Comparison of ENCODE assay signal across 10 cellular contexts in the genomic region with DNA sequence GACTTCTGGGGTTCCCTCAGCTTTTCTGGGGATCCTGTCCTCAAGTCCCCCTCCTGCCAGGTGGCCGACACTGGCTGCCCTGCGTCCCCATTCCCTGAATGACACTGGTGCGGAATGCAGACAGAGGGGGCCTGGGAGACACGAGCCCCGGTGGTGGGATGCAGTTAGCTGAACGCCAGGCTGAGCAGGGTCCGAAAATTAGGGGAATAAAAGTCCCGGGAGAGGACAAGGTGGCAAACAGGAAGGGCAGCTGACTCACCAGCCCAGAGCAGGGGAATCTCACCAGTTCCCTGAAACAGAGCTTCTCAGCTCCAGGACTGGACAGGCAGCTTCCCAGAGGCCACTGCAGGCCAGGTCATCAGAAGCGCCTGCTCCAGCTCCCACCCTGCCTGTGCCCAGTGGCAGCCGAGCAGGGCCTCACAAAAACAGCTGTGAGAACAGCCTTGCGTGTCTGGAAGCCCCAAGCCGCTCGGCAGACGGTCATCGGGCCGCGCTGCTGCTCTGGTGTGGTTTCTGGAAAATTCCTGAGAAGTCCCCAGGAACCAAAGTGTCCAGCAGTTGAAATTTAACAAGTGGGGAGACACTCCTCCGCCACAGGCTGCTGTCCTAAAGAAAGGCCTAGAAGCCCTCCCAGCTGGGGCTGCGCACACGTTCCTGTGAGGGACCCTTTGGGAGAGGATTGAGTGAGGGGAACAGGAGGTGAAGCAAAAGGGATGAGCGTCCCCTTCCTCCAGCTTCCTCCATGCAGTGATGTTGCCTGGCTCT. TPM values are rescaled to one million over a fixed set of nuclear protein-coding genes. Genes with fewer than 3 reads are reported as not detected.
DNase-seq lines count a peak whose midpoint lies in the region; ATAC-seq and TF ChIP-seq lines count a peak whose summit lies in the region.
"Had no signal": no experiment of that assay in that cellular context is flagged by ENCODE, and none has a peak within 500 bp of the region (broad histone marks: within the 10 kb centered on the region; RNA-seq: fewer than 3 reads in every experiment).

No MANE protein-coding gene starts in this region.

- TF ChIP-seq CTCF in transverse colon (IDR thresholded peaks at IDR 0.05) (no peak), mammary epithelial cell (conservative IDR thresholded peaks at IDR 0.05 in 1 of 2, IDR thresholded peaks at IDR 0.05 in 1 of 2; ENCODE audit: extremely low read depth in 1 of 2, insufficient read depth in 1 of 2, low read depth in 1 of 2, low read length in 2 of 2) (no peak), BE2C (IDR thresholded peaks at IDR 0.05; ENCODE audit: low read depth, low read length) (no peak)

- no peaks in the 10 kb centered on the region for H3K79me2 ChIP-seq in mammary epithelial cell (ENCODE audit: insufficient read depth, low read length)

- in situ Hi-C loops in transverse colon (cut with MboI; ENCODE audit: low pct_ligation_motif_present in 1 of 4, low pct_unique_long_range_greater_than_20kb in 1 of 4, low sequenced_read_pairs in 3 of 4) (no loop called here), mammary epithelial cell (cut with MboI; ENCODE audit: low sequenced_read_pairs in 2 of 2) (no loop called here)

- peaks cover 26% of the 10 kb centered on the region for H3K4me1 Mint-ChIP-seq in activated T-cell treated with anti-CD3 and anti-CD28 coated beads, Interleukin-2, amount 50 U/mL, for 4 hours (ENCODE audit: low read depth)

- no peak for TF ChIP-seq EP300 in transverse colon (IDR thresholded peaks at IDR 0.05; ENCODE audit: low read depth)

- H3K9me3 ChIP-seq in transverse colon (no peaks in the 10 kb centered on the region), mammary epithelial cell (replicated peaks; ENCODE audit: insufficient read depth, low read length) (no peaks in the 10 kb centered on the region), BE2C (no peaks in the 10 kb centered on the region)

- intact Hi-C loops in transverse colon (cut with DNase I; ENCODE audit: low total_unique reads), result no loop called here
- intact Hi-C loops in mammary epithelial cell (cut with micrococcal nuclease), result no loop called here

- CTCF ChIA-PET in mammary epithelial cell (lab: Charles Lee; ENCODE audit: low non-redundant PET), result no interaction called here

- no peak overlapping the region for H3K4me3 ChIP-seq in transverse colon
- no peak overlapping the region for H3K4me3 ChIP-seq in mammary epithelial cell (replicated peaks in 1 of 3; ENCODE audit: insufficient read depth in 1 of 3, low read depth in 2 of 3, low read length in 3 of 3)
- no peak overlapping the region for H3K4me3 ChIP-seq in BE2C (ENCODE audit: low read depth, low read length)

- H3K27me3 ChIP-seq in transverse colon (peaks cover 14% of the 10 kb centered on the region), mammary epithelial cell (ENCODE audit: insufficient read depth, low read length) (peaks cover 1% of the 10 kb centered on the region), BE2C (no peaks in the 10 kb centered on the region)

- H3K27me3 Mint-ChIP-seq in activated T-cell treated with anti-CD3 and anti-CD28 coated beads, Interleukin-2, amount 50 U/mL, for 4 hours (ENCODE audit: low read depth), result peaks cover 10% of the 10 kb centered on the region

- H3K9me3 Mint-ChIP-seq in activated T-cell treated with anti-CD3 and anti-CD28 coated beads, Interleukin-2, amount 50 U/mL, for 4 hours, result no peaks in the 10 kb centered on the region

- H3K36me3 Mint-ChIP-seq in activated T-cell treated with anti-CD3 and anti-CD28 coated beads, Interleukin-2, amount 50 U/mL, for 4 hours (ENCODE audit: insufficient read depth), result no peaks in the 10 kb centered on the region

- H3K27ac ChIP-seq in transverse colon (peak overlapping the region; percentile 25 to 52 (median 31)), mammary epithelial cell (ENCODE audit: insufficient read depth, low read depth, low read length) (no peak overlapping the region)

- no peak for ATAC-seq in activated T-cell treated with anti-CD3 and anti-CD28 coated beads, Interleukin-2, amount 50 U/mL, for 4 hours

- H3K4me2 ChIP-seq in mammary epithelial cell (ENCODE audit: insufficient read depth, low read depth, low read length), result no peak overlapping the region

- H3K36me3 ChIP-seq in transverse colon, result no peaks in the 10 kb centered on the region
- H3K36me3 ChIP-seq in mammary epithelial cell (ENCODE audit: insufficient read depth, low read length), result no peaks in the 10 kb centered on the region
- H3K36me3 ChIP-seq in BE2C, result no peaks in the 10 kb centered on the region

- H3K9ac ChIP-seq in mammary epithelial cell (ENCODE audit: insufficient read depth, low read length), result no peak overlapping the region

- DNase-seq in activated T-cell treated with anti-CD3 and anti-CD28 coated beads, Interleukin-2, amount 50 U/mL, for 48 hours, result peak; percentile 21 to 22
- DNase-seq in activated T-cell treated with anti-CD3 and anti-CD28 coated beads, Interleukin-2, amount 50 U/mL, for 4 hours, result no peak
- DNase-seq in activated CD8-positive, alpha-beta memory T cell treated with anti-CD3 and anti-CD28 coated beads, Interleukin-2, amount 50 U/mL, for 48 hours, result peak; percentile 52
- DNase-seq in iPS-NIHi7 (ENCODE audit: extremely low spot score), result peak; percentile 22
- DNase-seq in transverse colon, result no peak
- no peak for DNase-seq in mammary epithelial cell
- DNase-seq in cerebellar cortex (ENCODE audit: low spot score), result no peak
- no peak for DNase-seq in BE2C
- DNase-seq: C1 segment of cervical spinal cord, NCI-H82 had no signal

- no TSS peak for BruUV-seq in mammary epithelial cell (replicated peaks; lab: Mats Ljungman, UMichigan)

- no peak overlapping the region for H3K4me3 Mint-ChIP-seq in activated T-cell treated with anti-CD3 and anti-CD28 coated beads, Interleukin-2, amount 50 U/mL, for 4 hours

- WGBS in transverse colon (ENCODE audit: low coverage in 1 of 2), 2 donors, result 78 to 85% methylated on average over 4 to 21 of the region's 21 CpGs
- WGBS in mammary epithelial cell (ENCODE audit: low coverage, missing lambda C conversion rate), result 91% methylated on average over 19 of the region's 21 CpGs

- no peaks in the 10 kb centered on the region for H4K20me1 ChIP-seq in mammary epithelial cell (ENCODE audit: insufficient read depth, low read length)

- dilution Hi-C loops in mammary epithelial cell (cut with HindIII; ENCODE audit: low sequenced_read_pairs), result no loop called here

- no peak for TF ChIP-seq POLR2A in transverse colon (IDR thresholded peaks at IDR 0.05)

- no peak overlapping the region for H2AFZ ChIP-seq in mammary epithelial cell (ENCODE audit: low read depth, low read length)

- H3K4me1 ChIP-seq in transverse colon (peaks cover 0 to 19% (median 10%) of the 10 kb centered on the region in 4 donors), mammary epithelial cell (ENCODE audit: insufficient read depth, low read length) (peaks cover 12% of the 10 kb centered on the region), BE2C (no peaks in the 10 kb centered on the region)

RNA-seq across cellular contexts. Expression of a gene that starts 47.6 kb away (rescaled TPM):
- 10 to 100 TPM; 62.7 to 78.3 (median 67.2) TPM for total RNA-seq in activated T-cell treated with anti-CD3 and anti-CD28 coated beads, Interleukin-2, amount 50 U/mL, for 4 hours
- 100 to 1,000 TPM in 1 of 4 donors, 10 to 100 TPM in 3; 69.9 to 240 (median 76.1) TPM for total RNA-seq in transverse colon
- 10 to 100 TPM; 19.5 to 41.2 TPM for total RNA-seq in mammary epithelial cell
- polyA plus RNA-seq in mammary epithelial cell, result 15.0 TPM
- polyA minus RNA-seq in mammary epithelial cell, result 26.2 TPM
- polyA plus RNA-seq in BE2C (2012; ENCODE audit: insufficient read depth, insufficient read length, low read depth), result 111 TPM

Comparison
In these comparisons a context has a peak if more than half of its experiments do, and no peak if none do; other contexts are left out.
1. DNase-seq: peak in activated T-cell treated with anti-CD3 and anti-CD28 coated beads, Interleukin-2, amount 50 U/mL, for 48 hours (2 of 2), activated CD8-positive, alpha-beta memory T cell treated with anti-CD3 and anti-CD28 coated beads, Interleukin-2, amount 50 U/mL, for 48 hours (single experiment) and iPS-NIHi7 (single experiment); none in activated T-cell treated with anti-CD3 and anti-CD28 coated beads, Interleukin-2, amount 50 U/mL, for 4 hours (single experiment), transverse colon (single experiment), mammary epithelial cell (single experiment), cerebellar cortex (single experiment) and BE2C (single experiment).